Comparison of ENCODE assay signal across 9 cellular contexts in genomic region chr1:1063261-1063944, GRCh38. TPM values are rescaled to one million over a fixed set of nuclear protein-coding genes. Genes with fewer than 3 reads are reported as not detected.
DNase-seq lines count a peak whose midpoint lies in the region; ATAC-seq, FAIRE-seq and TF ChIP-seq lines count a peak whose summit lies in the region.
"Had no signal": no experiment of that assay in that cellular context is flagged by ENCODE, and none has a peak within 500 bp of the region (broad histone marks: within the 10 kb centered on the region; RNA-seq: fewer than 3 reads in every experiment).

No MANE protein-coding gene starts in this region.

- no peak overlapping the region for H3K4me3 ChIP-seq in CD8-positive, alpha-beta memory T cell (ENCODE audit: low read length)
- peak overlapping the region in 1 of 3 experiments; percentile 48 for H3K4me3 ChIP-seq in keratinocyte (ENCODE audit: control insufficient read depth in 2 of 3, extremely low read depth in 1 of 3, insufficient read depth in 2 of 3, low read depth in 1 of 3, low read length in 3 of 3)
- H3K4me3 ChIP-seq: thyroid gland had no signal

- H4K20me1 ChIP-seq in keratinocyte (ENCODE audit: control insufficient read depth, extremely low read depth, insufficient read depth, low read length): no peaks in the 10 kb centered on the region

- no peak for FAIRE-seq in keratinocyte (lab: Jason Lieb, UNC)

- H3K27me3 Mint-ChIP-seq in CD8-positive, alpha-beta memory T cell: peaks cover 5 to 17% of the 10 kb centered on the region in 2 donors
- H3K27me3 Mint-ChIP-seq in activated CD4-positive, alpha-beta memory T cell treated with anti-CD3 and anti-CD28 coated beads, Interleukin-2, amount 10 ng/mL, durations not matched to agents 7 days and 5 days: peaks cover 4% of the 10 kb centered on the region

- no peak overlapping the region for H3K4me3 Mint-ChIP-seq in CD8-positive, alpha-beta memory T cell
- H3K4me3 Mint-ChIP-seq in activated CD4-positive, alpha-beta memory T cell treated with anti-CD3 and anti-CD28 coated beads, Interleukin-2, amount 10 ng/mL, durations not matched to agents 7 days and 5 days: peak overlapping the region; percentile 66

- no peak for DNase-seq in CD8-positive, alpha-beta memory T cell
- no peak for DNase-seq in activated CD4-positive, alpha-beta memory T cell treated with anti-CD3 and anti-CD28 coated beads, Interleukin-2, amount 10 ng/mL, durations not matched to agents 7 days and 5 days
- DNase-seq in keratinocyte (ENCODE audit: low read depth, low spot score): no peak
- DNase-seq in GM03348 (ENCODE audit: low spot score): no peak
- DNase-seq in NCI-H187 treated with DMSO at 0.1 percent for 48 hours (lab: John Stamatoyannopoulos, UW): no peak

- H3K27ac ChIP-seq in CD8-positive, alpha-beta memory T cell (ENCODE audit: low read depth, low read length): peak overlapping the region; percentile 29
- no peak overlapping the region for H3K27ac ChIP-seq in keratinocyte (ENCODE audit: control insufficient read depth, insufficient read depth, low read length)
- H3K27ac ChIP-seq: thyroid gland had no signal

- no peak overlapping the region for H2AFZ ChIP-seq in keratinocyte (ENCODE audit: control insufficient read depth, low read length)

- peak; percentile 10 for ATAC-seq in GM18508 (IDR thresholded peaks at IDR 0.05; ENCODE audit: insufficient read depth, unreplicated experiment)
- no peak for ATAC-seq in GM18868 (IDR thresholded peaks at IDR 0.05; ENCODE audit: unreplicated experiment)

- no peak for TF ChIP-seq CTCF in keratinocyte (optimal IDR thresholded peaks at IDR 0.05 in 1 of 3, IDR thresholded peaks at IDR 0.05 in 1 of 3, conservative IDR thresholded peaks at IDR 0.05 in 1 of 3; ENCODE audit: extremely low read depth in 1 of 3, insufficient read depth in 2 of 3, low read length in 3 of 3)

- no peaks in the 10 kb centered on the region for H3K36me3 ChIP-seq in CD8-positive, alpha-beta memory T cell (ENCODE audit: insufficient read depth, low read length)
- H3K36me3 ChIP-seq in keratinocyte (ENCODE audit: control insufficient read depth in 2 of 2, extremely low read depth in 1 of 2, insufficient read depth in 2 of 2, low read length in 2 of 2): no peaks in the 10 kb centered on the region
- H3K36me3 ChIP-seq: thyroid gland had no signal

- H3K9me1 ChIP-seq in keratinocyte (ENCODE audit: control insufficient read depth, extremely low read depth, insufficient read depth, low read length): no peaks in the 10 kb centered on the region

- no peaks in the 10 kb centered on the region for H3K9me3 ChIP-seq in CD8-positive, alpha-beta memory T cell (ENCODE audit: low read length)
- no peaks in the 10 kb centered on the region for H3K9me3 ChIP-seq in keratinocyte (ENCODE audit: control insufficient read depth, low read depth, low read length)
- H3K9me3 ChIP-seq: thyroid gland had no signal

- peaks cover 18% of the 10 kb centered on the region for H3K27me3 ChIP-seq in CD8-positive, alpha-beta memory T cell (ENCODE audit: insufficient read depth, low read length, poor library complexity, severe bottlenecking)
- peaks cover 42% of the 10 kb centered on the region for H3K27me3 ChIP-seq in keratinocyte (ENCODE audit: control insufficient read depth, extremely low read depth, insufficient read depth, low read length)
- H3K27me3 ChIP-seq: thyroid gland had no signal

- peaks cover 0 to 25% (median 4%) of the 10 kb centered on the region in 3 donors for H3K4me1 Mint-ChIP-seq in CD8-positive, alpha-beta memory T cell
- peaks cover 58% of the 10 kb centered on the region for H3K4me1 Mint-ChIP-seq in activated CD4-positive, alpha-beta memory T cell treated with anti-CD3 and anti-CD28 coated beads, Interleukin-2, amount 10 ng/mL, durations not matched to agents 7 days and 5 days

- CTCF ChIA-PET in CD8-positive, alpha-beta memory T cell (lab: Charles Lee): interaction anchor here (0.9 to 4.7 kb wide), 13 partner anchors 8 to 229 kb away, joined by 3 to 63 read pairs (median 3); partner anchors contain the start of genes ISG15, PERM1 and PLEKHN1
- CTCF ChIA-PET in activated CD4-positive, alpha-beta memory T cell treated with anti-CD3 and anti-CD28 coated beads, Interleukin-2, amount 10 ng/mL, durations not matched to agents 7 days and 5 days (lab: Charles Lee): interaction anchor here (1.0 to 3.9 kb wide), 13 partner anchors 24 to 242 kb away, joined by 3 to 19 read pairs (median 5); partner anchors contain the start of genes AGRN, ISG15 and PLEKHN1

- H3K4me1 ChIP-seq in CD8-positive, alpha-beta memory T cell (ENCODE audit: insufficient read depth, low read length): peaks cover 27% of the 10 kb centered on the region
- peaks cover 28% of the 10 kb centered on the region for H3K4me1 ChIP-seq in keratinocyte (ENCODE audit: control insufficient read depth, extremely low read depth, insufficient read depth, low read length)

- peak overlapping the region in 3 of 8 donors; percentile 47 to 79 (median 50) for H3K27ac Mint-ChIP-seq in CD8-positive, alpha-beta memory T cell
- peak overlapping the region; percentile 66 for H3K27ac Mint-ChIP-seq in activated CD4-positive, alpha-beta memory T cell treated with anti-CD3 and anti-CD28 coated beads, Interleukin-2, amount 10 ng/mL, durations not matched to agents 7 days and 5 days

- no peaks in the 10 kb centered on the region for H3K9me3 Mint-ChIP-seq in CD8-positive, alpha-beta memory T cell
- no peaks in the 10 kb centered on the region for H3K9me3 Mint-ChIP-seq in activated CD4-positive, alpha-beta memory T cell treated with anti-CD3 and anti-CD28 coated beads, Interleukin-2, amount 10 ng/mL, durations not matched to agents 7 days and 5 days

- H3K79me2 ChIP-seq in keratinocyte (ENCODE audit: control insufficient read depth, insufficient read depth, low read length): no peaks in the 10 kb centered on the region

- no peaks in the 10 kb centered on the region for H3K36me3 Mint-ChIP-seq in CD8-positive, alpha-beta memory T cell
- no peaks in the 10 kb centered on the region for H3K36me3 Mint-ChIP-seq in activated CD4-positive, alpha-beta memory T cell treated with anti-CD3 and anti-CD28 coated beads, Interleukin-2, amount 10 ng/mL, durations not matched to agents 7 days and 5 days (ENCODE audit: low read depth)

- H3K4me2 ChIP-seq in keratinocyte (ENCODE audit: control insufficient read depth, extremely low read depth, insufficient read depth, low read depth, low read length): peak overlapping the region; percentile 74

- dilution Hi-C loops in keratinocyte (cut with MboI; ENCODE audit: extremely low pct_ligation_motif_present, low sequenced_read_pairs): no loop called here

- POLR2A ChIA-PET in CD8-positive, alpha-beta memory T cell (lab: Charles Lee): interaction anchor here (0.5 kb wide), 1 partner anchor 48 kb away, joined by 3 read pairs; no protein-coding TSS in a partner anchor
- POLR2A ChIA-PET in activated CD4-positive, alpha-beta memory T cell treated with anti-CD3 and anti-CD28 coated beads, Interleukin-2, amount 10 ng/mL, durations not matched to agents 7 days and 5 days (lab: Charles Lee): interaction anchor here (0.9 to 1.5 kb wide), 7 partner anchors 8 to 168 kb away, joined by 3 to 7 read pairs (median 3); no protein-coding TSS in a partner anchor

- H3K9ac ChIP-seq in keratinocyte (ENCODE audit: control insufficient read depth, extremely low read depth, insufficient read depth, low read length): peak overlapping the region; percentile 50

RNA-seq across cellular contexts. Expression of gene RNF223, which starts 10.7 kb away (rescaled TPM):
- not detected for total RNA-seq in CD8-positive, alpha-beta memory T cell
- not detected for polyA plus RNA-seq in CD8-positive, alpha-beta memory T cell
- total RNA-seq in activated CD4-positive, alpha-beta memory T cell treated with anti-CD3 and anti-CD28 coated beads, Interleukin-2, amount 10 ng/mL, durations not matched to agents 7 days and 5 days: not detected
- 0.22 to 0.45 TPM (median 0.32 TPM) in 3 replicates for polyA plus RNA-seq in keratinocyte
- 3.1 TPM for polyA plus RNA-seq in keratinocyte (2011; ENCODE audit: low read depth)
- 0.27 and 0.56 TPM in 2 replicates for polyA plus RNA-seq in keratinocyte (2011; cell fraction: cytosol; rRNA removed)
- polyA plus RNA-seq in keratinocyte (2011; cell fraction: nucleus; rRNA removed): 0.90 and 0.99 TPM in 2 replicates
- 0.29 and 19.8 TPM in 2 replicates for polyA plus RNA-seq in keratinocyte (2012; ENCODE audit: low replicate concordance)
- 0.56 TPM in 1 of 3 replicates, not detected in the others for polyA minus RNA-seq in keratinocyte
- not detected for polyA minus RNA-seq in keratinocyte (2011; cell fraction: cytosol; rRNA and poly(A)+ RNA removed)
- polyA minus RNA-seq in keratinocyte (2011; cell fraction: nucleus; rRNA and poly(A)+ RNA removed): 1.2 and 1.8 TPM in 2 replicates
- total RNA-seq: aorta, thyroid gland had no signal
- polyA plus RNA-seq: aorta had no signal

RNA-seq across cellular contexts. Expression of gene AGRN, which starts 43.5 kb away (rescaled TPM):
- 1 to 10 TPM; 7.1 to 8.0 TPM for total RNA-seq in CD8-positive, alpha-beta memory T cell
- polyA plus RNA-seq in CD8-positive, alpha-beta memory T cell: not detected
- total RNA-seq in activated CD4-positive, alpha-beta memory T cell treated with anti-CD3 and anti-CD28 coated beads, Interleukin-2, amount 10 ng/mL, durations not matched to agents 7 days and 5 days: 10 to 100 TPM; 18.3 to 22.8 TPM
- 72.4 to 128 TPM (median 115 TPM) in 3 replicates for polyA plus RNA-seq in keratinocyte
- 39.1 TPM for polyA plus RNA-seq in keratinocyte (2011; ENCODE audit: low read depth)
- 16.3 and 42.4 TPM in 2 replicates for polyA plus RNA-seq in keratinocyte (2011; cell fraction: cytosol; rRNA removed)
- polyA plus RNA-seq in keratinocyte (2011; cell fraction: nucleus; rRNA removed): 502 and 631 TPM in 2 replicates
- 81.1 and 250 TPM in 2 replicates for polyA plus RNA-seq in keratinocyte (2012; ENCODE audit: low replicate concordance)
- polyA minus RNA-seq in keratinocyte: 138 to 307 TPM (median 166 TPM) in 3 replicates
- polyA minus RNA-seq in keratinocyte (2011; cell fraction: cytosol; rRNA and poly(A)+ RNA removed): 279 TPM
- 641 and 796 TPM in 2 replicates for polyA minus RNA-seq in keratinocyte (2011; cell fraction: nucleus; rRNA and poly(A)+ RNA removed)

RNA-seq across cellular contexts. Expression of gene ISG15, which starts 50.1 kb away (rescaled TPM):
- total RNA-seq in CD8-positive, alpha-beta memory T cell: 10 to 100 TPM; 16.9 to 20.4 TPM
- polyA plus RNA-seq in CD8-positive, alpha-beta memory T cell: 250 TPM
- 100 to 1,000 TPM; 593 to 623 TPM for total RNA-seq in activated CD4-positive, alpha-beta memory T cell treated with anti-CD3 and anti-CD28 coated beads, Interleukin-2, amount 10 ng/mL, durations not matched to agents 7 days and 5 days
- 222 to 711 TPM (median 246 TPM) in 3 replicates for polyA plus RNA-seq in keratinocyte
- 26.1 TPM for polyA plus RNA-seq in keratinocyte (2011; ENCODE audit: low read depth)
- polyA plus RNA-seq in keratinocyte (2011; cell fraction: cytosol; rRNA removed): 145 and 468 TPM in 2 replicates
- 104 and 161 TPM in 2 replicates for polyA plus RNA-seq in keratinocyte (2011; cell fraction: nucleus; rRNA removed)
- polyA plus RNA-seq in keratinocyte (2012; ENCODE audit: low replicate concordance): 16.6 and 445 TPM in 2 replicates
- polyA minus RNA-seq in keratinocyte: 93.8 to 242 TPM (median 129 TPM) in 3 replicates
- 327 TPM for polyA minus RNA-seq in keratinocyte (2011; cell fraction: cytosol; rRNA and poly(A)+ RNA removed)
- 62.5 and 82.8 TPM in 2 replicates for polyA minus RNA-seq in keratinocyte (2011; cell fraction: nucleus; rRNA and poly(A)+ RNA removed)

RNA-seq across cellular contexts. Expression of gene C1orf159, which starts 52.5 kb away (rescaled TPM):
- total RNA-seq in CD8-positive, alpha-beta memory T cell: 10 to 100 TPM; 18.7 to 20.8 TPM
- 7.9 TPM for polyA plus RNA-seq in CD8-positive, alpha-beta memory T cell
- 10 to 100 TPM; 18.6 to 19.9 TPM for total RNA-seq in activated CD4-positive, alpha-beta memory T cell treated with anti-CD3 and anti-CD28 coated beads, Interleukin-2, amount 10 ng/mL, durations not matched to agents 7 days and 5 days
- 6.1 to 8.8 TPM (median 8.0 TPM) in 3 replicates for polyA plus RNA-seq in keratinocyte
- polyA plus RNA-seq in keratinocyte (2011; ENCODE audit: low read depth): 3.2 TPM
- 3.5 and 10.1 TPM in 2 replicates for polyA plus RNA-seq in keratinocyte (2011; cell fraction: cytosol; rRNA removed)
- 19.2 and 30.8 TPM in 2 replicates for polyA plus RNA-seq in keratinocyte (2011; cell fraction: nucleus; rRNA removed)
- polyA plus RNA-seq in keratinocyte (2012; ENCODE audit: low replicate concordance): 9.8 and 11.1 TPM in 2 replicates
- 2.4 to 4.1 TPM (median 3.7 TPM) in 3 replicates for polyA minus RNA-seq in keratinocyte
- polyA minus RNA-seq in keratinocyte (2011; cell fraction: cytosol; rRNA and poly(A)+ RNA removed): 8.4 TPM
- 9.0 and 9.5 TPM in 2 replicates for polyA minus RNA-seq in keratinocyte (2011; cell fraction: nucleus; rRNA and poly(A)+ RNA removed)

Comparison
In these comparisons a context has a peak if more than half of its experiments do, and no peak if none do; other contexts are left out.
1. RNA of gene ISG15, which starts 50.1 kb away (total RNA-seq): 593 to 623 TPM in activated CD4-positive, alpha-beta memory T cell treated with anti-CD3 and anti-CD28 coated beads, Interleukin-2, amount 10 ng/mL, durations not matched to agents 7 days and 5 days; 16.9 to 20.4 TPM in CD8-positive, alpha-beta memory T cell; every median in the first group is over 10 times any median in the second.